ENCODE assay signal across 12 cellular contexts in genomic region chr20:45998761-45999160, GRCh38. TPM values are rescaled to one million over a fixed set of nuclear protein-coding genes. Genes with fewer than 3 reads are reported as not detected.
DNase-seq lines count a peak whose midpoint lies in the region; ATAC-seq and TF ChIP-seq lines count a peak whose summit lies in the region.
"Had no signal": no experiment of that assay in that cellular context is flagged by ENCODE, and none has a peak within 500 bp of the region (broad histone marks: within the 10 kb centered on the region; RNA-seq: fewer than 3 reads in every experiment).

No MANE protein-coding gene starts in this region.

- TF ChIP-seq CTCF in upper lobe of left lung (IDR thresholded peaks at IDR 0.05): no peak

- no peaks in the 10 kb centered on the region for H3K27me3 ChIP-seq in upper lobe of left lung

- TF ChIP-seq POLR2A in upper lobe of left lung (IDR thresholded peaks at IDR 0.05): no peak

- 64 to 68% methylated on average over 4 of the region's 4 CpGs for WGBS in upper lobe of left lung, 2 donors

- peaks cover 4 to 10% (median 7%) of the 10 kb centered on the region in 4 donors for H3K4me1 ChIP-seq in upper lobe of left lung

- no peaks in the 10 kb centered on the region for H3K9me3 ChIP-seq in upper lobe of left lung

- TF ChIP-seq EP300 in upper lobe of left lung (IDR thresholded peaks at IDR 0.05): no peak

- peak; percentile 53 for DNase-seq in stimulated activated CD4-positive, alpha-beta T cell treated with anti-CD3 and anti-CD28 coated beads, Interleukin-15, amount 100 ng/mL, for 24 hours
- no peak for DNase-seq in stimulated activated CD4-positive, alpha-beta T cell treated with anti-CD3 and anti-CD28 coated beads, Interleukin-12 subunit alpha, Interleukin-12 subunit beta, amount 100 ng/mL, for 4 hours
- peak; percentile 66 for DNase-seq in SIG-M5 (lab: John Stamatoyannopoulos, UW)
- peak in 1 of 2 donors; percentile 62 for DNase-seq in upper lobe of left lung
- no peak for DNase-seq in dermis blood vessel endothelial cell
- DNase-seq in NCI-H1092 (lab: John Stamatoyannopoulos, UW): no peak
- DNase-seq in activated CD4-positive, CD25-positive, alpha-beta regulatory T cell (lab: John Stamatoyannopoulos, UW): no peak
- DNase-seq: NCI-H1930, PC-9 had no signal

- H3K36me3 ChIP-seq in upper lobe of left lung: no peaks in the 10 kb centered on the region

- peak; percentile 4 for ATAC-seq in esophagus mucosa
- ATAC-seq in upper lobe of left lung (ENCODE audit: low FRiP score in 2 of 2): peak; percentile 60 to 71

- H3K4me3 ChIP-seq in upper lobe of left lung: no peak overlapping the region
- H3K4me3 ChIP-seq: PC-9 had no signal

- peak overlapping the region in 2 of 4 donors; percentile 38 to 53 for H3K27ac ChIP-seq in upper lobe of left lung
- H3K27ac ChIP-seq: C4-2B, PC-9 had no signal

RNA-seq across cellular contexts. Expression of gene MMP9, which starts 9.9 kb away (rescaled TPM):
- total RNA-seq in esophagus mucosa: 3.3 TPM
- 10 to 100 TPM in 4 of 6 donors, 1 to 10 TPM in 2; 4.2 to 20.8 (median 14.2) TPM for total RNA-seq in upper lobe of left lung
- not detected in 2 replicates for total RNA-seq in dermis blood vessel endothelial cell
- total RNA-seq: PC-9 had no signal

RNA-seq across cellular contexts. Expression of gene ZNF335, which starts 26.8 kb away (rescaled TPM):
- total RNA-seq in esophagus mucosa (9.6 TPM), upper lobe of left lung (10 to 100 TPM; 17.4 to 41.9 (median 23.0) TPM), dermis blood vessel endothelial cell (14.8 and 17.4 TPM in 2 replicates)

RNA-seq across cellular contexts. Expression of gene SLC12A5, which starts 30.3 kb away (rescaled TPM):
- total RNA-seq in esophagus mucosa: not detected
- 1 to 10 TPM in 1 of 6 donors, under 1 TPM in 1, not detected in 4; 0.69 to 1.3 TPM for total RNA-seq in upper lobe of left lung
- 0.17 and 0.47 TPM in 2 replicates for total RNA-seq in dermis blood vessel endothelial cell
- total RNA-seq: skeletal muscle tissue had no signal

Comparison
In these comparisons a context has a peak if more than half of its experiments do, and no peak if none do; other contexts are left out.
1. DNase-seq: peak in stimulated activated CD4-positive, alpha-beta T cell treated with anti-CD3 and anti-CD28 coated beads, Interleukin-15, amount 100 ng/mL, for 24 hours (single experiment) and SIG-M5 (single experiment); none in stimulated activated CD4-positive, alpha-beta T cell treated with anti-CD3 and anti-CD28 coated beads, Interleukin-12 subunit alpha, Interleukin-12 subunit beta, amount 100 ng/mL, for 4 hours (single experiment), dermis blood vessel endothelial cell (single experiment), NCI-H1092 (single experiment) and activated CD4-positive, CD25-positive, alpha-beta regulatory T cell (0 of 4).